In genomic region chr3:128617557-128618397, GRCh38 we compare ENCODE assay signal across 1 cellular context.
TF ChIP-seq lines count a peak whose summit lies in the region.

No MANE protein-coding gene starts in this region.

TF ChIP-seq in WTC11, 78 proteins besides CTCF, POLR2A, EP300 and RAD21 (continued from another document):
- TF ChIP-seq PRDM15 (CRISPR knock-in tag; IDR thresholded peaks at IDR 0.05) (no peak), MXD4 (CRISPR knock-in tag; IDR thresholded peaks at IDR 0.05; ENCODE audit: borderline replicate concordance) (no peak), AR (CRISPR knock-in tag; IDR thresholded peaks at IDR 0.05) (no peak), TEAD4 (CRISPR knock-in tag; IDR thresholded peaks at IDR 0.05) (0 out of 2 replicates have a peak, but pooled peaks have one; percentile 44), HMGXB4 (CRISPR knock-in tag; IDR thresholded peaks at IDR 0.05) (peak; percentile 88; the same call in 1 of the 2 replicates), GABPB1 (CRISPR knock-in tag; IDR thresholded peaks at IDR 0.05) (peak; percentile 34), ELF4 (CRISPR knock-in tag; IDR thresholded peaks at IDR 0.05; ENCODE audit: low read depth) (no peak), ZBTB21 (CRISPR knock-in tag; IDR thresholded peaks at IDR 0.05; ENCODE audit: borderline replicate concordance) (0 out of 2 replicates have a peak, but pooled peaks have one; percentile 55), ZNF317 (CRISPR knock-in tag; IDR thresholded peaks at IDR 0.05; ENCODE audit: borderline replicate concordance, low read depth) (no peak), IRF1 (CRISPR knock-in tag; IDR thresholded peaks at IDR 0.05) (0 out of 2 replicates have a peak, but pooled peaks have one; percentile 18), ZNF219 (CRISPR knock-in tag; IDR thresholded peaks at IDR 0.05; ENCODE audit: borderline replicate concordance) (no peak), FOXK1 (CRISPR knock-in tag; IDR thresholded peaks at IDR 0.05) (peak; percentile 56; the same call in 1 of the 2 replicates), CREM (CRISPR knock-in tag; IDR thresholded peaks at IDR 0.05) (peak; percentile 67; the same call in 1 of the 2 replicates), MYBL2 (CRISPR knock-in tag; IDR thresholded peaks at IDR 0.05) (peak; percentile 63; the same call in 1 of the 2 replicates), ZNF423 (CRISPR knock-in tag; IDR thresholded peaks at IDR 0.05) (no peak), TEAD1 (CRISPR knock-in tag; IDR thresholded peaks at IDR 0.05) (no peak), SMAD4 (CRISPR knock-in tag; IDR thresholded peaks at IDR 0.05) (no peak), SOX15 (CRISPR knock-in tag; IDR thresholded peaks at IDR 0.05) (no peak), ZNF232 (CRISPR knock-in tag; IDR thresholded peaks at IDR 0.05) (no peak), ZBTB43 (CRISPR knock-in tag; IDR thresholded peaks at IDR 0.05) (no peak), ZMAT4 (CRISPR knock-in tag; IDR thresholded peaks at IDR 0.05) (no peak), ETV6 (CRISPR knock-in tag; IDR thresholded peaks at IDR 0.05) (peak; percentile 89), FOXP1 (CRISPR knock-in tag; IDR thresholded peaks at IDR 0.05; ENCODE audit: borderline replicate concordance) (0 out of 2 replicates have a peak, but pooled peaks have one; percentile 35), USF2 (CRISPR knock-in tag; IDR thresholded peaks at IDR 0.05) (peak; percentile 79), TP53 (CRISPR knock-in tag; IDR thresholded peaks at IDR 0.05) (peak; percentile 84), NFE2L1 (CRISPR knock-in tag; IDR thresholded peaks at IDR 0.05) (0 out of 2 replicates have a peak, but pooled peaks have one; percentile 48), ZNF396 (CRISPR knock-in tag; IDR thresholded peaks at IDR 0.05; ENCODE audit: borderline replicate concordance) (no peak), GTF2I (CRISPR knock-in tag; conservative IDR thresholded peaks at IDR 0.05) (no peak), MAX (CRISPR knock-in tag; IDR thresholded peaks at IDR 0.05) (peak; percentile 78; the same call in 1 of the 2 replicates), ERG (CRISPR knock-in tag; IDR thresholded peaks at IDR 0.05) (no peak), ZNF416 (CRISPR knock-in tag; IDR thresholded peaks at IDR 0.05) (no peak)
TF ChIP-seq in WTC11: peak in this region for 17.
